ENCODE assay signal across 29 cellular contexts in genomic region chr12:90481748-90482147, GRCh38.
"Had no signal": no experiment of that assay in that cellular context is flagged by ENCODE, and none has a peak within 500 bp of the region (broad histone marks: within the 10 kb centered on the region; RNA-seq: fewer than 3 reads in every experiment).

No MANE protein-coding gene starts in this region.

- H3K4me1 ChIP-seq: foreskin keratinocyte had no signal

- ATAC-seq: activated T-cell treated with anti-CD3 and anti-CD28 coated beads, Interleukin-2, amount 50 U/mL, for 4 hours; activated T-helper 17 cell treated with anti-CD3 and anti-CD28 coated beads, Interleukin-2, amount 50 U/mL, for 72 hours; foreskin keratinocyte; gastroesophageal sphincter had no signal

- FAIRE-seq: astrocyte, bronchial epithelial cell had no signal

- H3K9me3 Mint-ChIP-seq: activated CD4-positive, alpha-beta memory T cell treated with anti-CD3 and anti-CD28 coated beads, Interleukin-2, amount 10 ng/mL, durations not matched to agents 7 days and 5 days; activated CD4-positive, alpha-beta T cell treated with anti-CD3 and anti-CD28 coated beads, Interleukin-2, amount 10 ng/mL, durations not matched to agents 7 days and 5 days; activated T-cell treated with anti-CD3 and anti-CD28 coated beads, Interleukin-2, amount 50 U/mL, for 4 hours; dendritic cell treated with granulocyte-macrophage colony-stimulating factor and Interleukin-4, amounts not matched to agents 40 ng/mL and 50 ng/mL, for 4 days; endodermal cell had no signal

- H3K27me3 ChIP-seq: brain microvascular endothelial cell, dorsolateral prefrontal cortex, esophagus muscularis mucosa, foreskin keratinocyte, gastroesophageal sphincter had no signal

- H3K4me3 Mint-ChIP-seq: activated CD4-positive, alpha-beta memory T cell treated with anti-CD3 and anti-CD28 coated beads, Interleukin-2, amount 10 ng/mL, durations not matched to agents 7 days and 5 days; activated CD4-positive, alpha-beta T cell treated with anti-CD3 and anti-CD28 coated beads, Interleukin-2, amount 10 ng/mL, durations not matched to agents 7 days and 5 days; activated naive CD8-positive, alpha-beta T cell; activated T-cell treated with anti-CD3 and anti-CD28 coated beads, Interleukin-2, amount 50 U/mL, for 4 hours; activated T-helper 17 cell treated with anti-CD3 and anti-CD28 coated beads, Interleukin-2, amount 50 U/mL, for 72 hours; central memory CD8-positive, alpha-beta T cell; dendritic cell treated with granulocyte-macrophage colony-stimulating factor and Interleukin-4, amounts not matched to agents 40 ng/mL and 50 ng/mL, for 4 days; endodermal cell; WTC11 had no signal

- H3K36me3 ChIP-seq: brain microvascular endothelial cell, esophagus muscularis mucosa, gastroesophageal sphincter had no signal

- H3K27ac ChIP-seq: brain microvascular endothelial cell, coronary artery, dorsolateral prefrontal cortex, esophagus muscularis mucosa, foreskin keratinocyte, gastroesophageal sphincter had no signal

- H3K4me1 Mint-ChIP-seq: activated CD4-positive, alpha-beta memory T cell treated with anti-CD3 and anti-CD28 coated beads, Interleukin-2, amount 10 ng/mL, durations not matched to agents 7 days and 5 days; activated CD4-positive, alpha-beta T cell treated with anti-CD3 and anti-CD28 coated beads, Interleukin-2, amount 10 ng/mL, durations not matched to agents 7 days and 5 days; activated T-helper 17 cell treated with anti-CD3 and anti-CD28 coated beads, Interleukin-2, amount 50 U/mL, for 72 hours; central memory CD8-positive, alpha-beta T cell had no signal

- H3K4me3 ChIP-seq: coronary artery, dorsolateral prefrontal cortex, esophagus muscularis mucosa, gastroesophageal sphincter had no signal

- H3K27ac Mint-ChIP-seq: activated CD4-positive, alpha-beta memory T cell treated with anti-CD3 and anti-CD28 coated beads, Interleukin-2, amount 10 ng/mL, durations not matched to agents 7 days and 5 days; activated CD4-positive, alpha-beta T cell treated with anti-CD3 and anti-CD28 coated beads, Interleukin-2, amount 10 ng/mL, durations not matched to agents 7 days and 5 days; activated naive CD8-positive, alpha-beta T cell; activated T-helper 17 cell treated with anti-CD3 and anti-CD28 coated beads, Interleukin-2, amount 50 U/mL, for 72 hours; dendritic cell treated with granulocyte-macrophage colony-stimulating factor and Interleukin-4, amounts not matched to agents 40 ng/mL and 50 ng/mL, for 4 days; endodermal cell; WTC11 had no signal

- H3K27me3 Mint-ChIP-seq: activated CD4-positive, alpha-beta memory T cell treated with anti-CD3 and anti-CD28 coated beads, Interleukin-2, amount 10 ng/mL, durations not matched to agents 7 days and 5 days; activated CD4-positive, alpha-beta T cell treated with anti-CD3 and anti-CD28 coated beads, Interleukin-2, amount 10 ng/mL, durations not matched to agents 7 days and 5 days; activated naive CD8-positive, alpha-beta T cell; activated T-helper 17 cell treated with anti-CD3 and anti-CD28 coated beads, Interleukin-2, amount 50 U/mL, for 72 hours; central memory CD8-positive, alpha-beta T cell; dendritic cell treated with granulocyte-macrophage colony-stimulating factor and Interleukin-4, amounts not matched to agents 40 ng/mL and 50 ng/mL, for 4 days had no signal

- DNase-seq: activated CD4-positive, alpha-beta memory T cell treated with anti-CD3 and anti-CD28 coated beads, Interleukin-2, amount 10 ng/mL, durations not matched to agents 7 days and 5 days; activated CD4-positive, alpha-beta T cell treated with anti-CD3 and anti-CD28 coated beads for 1 hour; activated CD4-positive, alpha-beta T cell treated with anti-CD3 and anti-CD28 coated beads for 4 hours; activated CD4-positive, alpha-beta T cell treated with anti-CD3 and anti-CD28 coated beads, Interleukin-2, amount 10 ng/mL, durations not matched to agents 7 days and 5 days; activated CD4-positive, alpha-beta T cell treated with anti-CD3 and anti-CD28 coated beads, Interleukin-2, amount 50 U/mL, for 4 hours; activated effector memory CD4-positive, alpha-beta T cell treated with Interleukin-2 at 50 U/mL for 16 hours; activated gamma-delta T cell treated with Interleukin-2 at 50 U/mL for 16 hours; activated naive CD4-positive, alpha-beta T cell treated with anti-CD3 and anti-CD28 coated beads, Interleukin-2, amount 50 U/mL, for 16 hours; activated naive CD4-positive, alpha-beta T cell treated with Interleukin-2 at 50 U/mL for 16 hours; activated T-cell treated with anti-CD3 and anti-CD28 coated beads, Interleukin-2, amount 50 U/mL, for 4 hours; amniotic stem cell; anterior cingulate cortex; brain microvascular endothelial cell; dorsolateral prefrontal cortex; effector memory CD4-positive, alpha-beta T cell; endodermal cell; erythroblast; foreskin keratinocyte; T-helper 2 cell had no signal

- H3K36me3 Mint-ChIP-seq: activated naive CD8-positive, alpha-beta T cell; WTC11 had no signal

- H3K9me3 ChIP-seq: esophagus muscularis mucosa, gastroesophageal sphincter had no signal
